ENCODE assay signal across 8 cellular contexts in the genomic region with DNA sequence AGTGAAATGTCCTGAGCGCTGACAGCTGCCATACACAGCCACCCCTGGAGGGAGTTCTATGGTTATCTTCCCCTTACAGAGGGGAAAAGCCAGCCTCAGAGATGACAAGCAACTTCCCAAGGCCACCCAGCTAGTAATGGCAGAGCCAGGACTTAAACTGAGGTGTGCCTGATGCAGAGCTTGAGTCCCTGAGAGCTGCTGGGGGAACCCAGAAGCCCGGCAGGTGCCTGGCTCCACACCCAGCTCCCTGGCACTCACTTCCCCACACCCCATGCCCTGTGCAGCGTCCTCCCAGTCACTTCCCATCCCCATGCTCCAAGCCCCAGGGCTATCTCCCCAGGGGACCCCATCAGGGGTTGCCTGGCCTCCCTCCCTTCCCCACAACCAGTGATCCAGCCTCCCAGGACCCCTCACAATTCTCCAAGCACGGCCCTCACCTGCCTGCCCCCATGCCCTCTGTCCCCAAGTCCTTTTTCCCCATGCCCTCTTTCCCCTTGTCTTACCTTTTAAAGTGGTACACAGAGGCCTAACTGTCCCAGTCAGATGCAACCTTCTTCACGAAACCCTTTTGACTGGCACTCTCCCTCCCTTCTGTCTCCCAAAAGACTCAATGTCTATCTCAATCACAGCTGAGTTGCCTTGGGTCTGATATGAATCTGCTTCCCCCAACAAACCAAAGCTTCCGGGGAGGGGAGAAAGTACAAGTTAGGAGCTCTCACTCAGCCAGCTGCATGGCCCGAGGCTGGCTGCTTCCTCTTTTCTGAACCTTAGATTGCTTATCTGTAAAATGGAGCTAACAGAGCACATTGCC. TPM values are rescaled to one million over a fixed set of nuclear protein-coding genes. Genes with fewer than 3 reads are reported as not detected.
DNase-seq lines count a peak whose midpoint lies in the region; ATAC-seq and TF ChIP-seq lines count a peak whose summit lies in the region.

No MANE protein-coding gene starts in this region.

- no peaks in the 10 kb centered on the region for H3K9me3 ChIP-seq in sigmoid colon

- no peak overlapping the region for H3K27ac ChIP-seq in sigmoid colon

- no peaks in the 10 kb centered on the region for H3K27me3 ChIP-seq in sigmoid colon

- H3K36me3 ChIP-seq in sigmoid colon: no peaks in the 10 kb centered on the region

- no peaks in the 10 kb centered on the region for H3K4me1 ChIP-seq in sigmoid colon

- peaks cover 20% of the 10 kb centered on the region for H3K4me1 Mint-ChIP-seq in activated CD4-positive, alpha-beta memory T cell treated with anti-CD3 and anti-CD28 coated beads, Interleukin-2, amount 10 ng/mL, durations not matched to agents 7 days and 5 days
- peaks cover 36 to 41% (median 38%) of the 10 kb centered on the region in 3 donors for H3K4me1 Mint-ChIP-seq in naive B cell

- TF ChIP-seq POLR2A in sigmoid colon (IDR thresholded peaks at IDR 0.05): no peak

- no peak for TF ChIP-seq EP300 in sigmoid colon (IDR thresholded peaks at IDR 0.05)

- peak overlapping the region; percentile 72 for H3K4me3 Mint-ChIP-seq in activated CD4-positive, alpha-beta memory T cell treated with anti-CD3 and anti-CD28 coated beads, Interleukin-2, amount 10 ng/mL, durations not matched to agents 7 days and 5 days
- H3K4me3 Mint-ChIP-seq in naive B cell: peak overlapping the region; percentile 85 to 98 (median 95)

- no peak for TF ChIP-seq CTCF in GM20000 (IDR thresholded peaks at IDR 0.05; ENCODE audit: extremely low read depth, missing control alignments)
- TF ChIP-seq CTCF in sigmoid colon (IDR thresholded peaks at IDR 0.05): no peak

- H3K27me3 Mint-ChIP-seq in activated CD4-positive, alpha-beta memory T cell treated with anti-CD3 and anti-CD28 coated beads, Interleukin-2, amount 10 ng/mL, durations not matched to agents 7 days and 5 days: no peaks in the 10 kb centered on the region
- no peaks in the 10 kb centered on the region for H3K27me3 Mint-ChIP-seq in naive B cell

- CTCF ChIA-PET in activated CD4-positive, alpha-beta memory T cell treated with anti-CD3 and anti-CD28 coated beads, Interleukin-2, amount 10 ng/mL, durations not matched to agents 7 days and 5 days (lab: Charles Lee): interaction anchor here (0.9 to 2.4 kb wide), 4 partner anchors 21 to 90 kb away, joined by 3 to 12 read pairs (median 6); a partner anchor contains a TSS
- CTCF ChIA-PET in HEK293T (lab: Yijun Ruan, JAX): no interaction called here

- peak; percentile 76 for ATAC-seq in HG03558 (IDR thresholded peaks at IDR 0.05; ENCODE audit: extremely low read depth, unreplicated experiment)
- peak; percentile 94 to 96 for ATAC-seq in naive B cell (ENCODE audit: low read depth in 2 of 2)

- WGBS in sigmoid colon, 2 donors: 48 to 65% methylated on average over 7 of the region's 7 CpGs

- POLR2A ChIA-PET in activated CD4-positive, alpha-beta memory T cell treated with anti-CD3 and anti-CD28 coated beads, Interleukin-2, amount 10 ng/mL, durations not matched to agents 7 days and 5 days (lab: Charles Lee): interaction anchor here (0.8 to 2.3 kb wide), 4 partner anchors 10 to 45 kb away, joined by 5 to 30 read pairs (median 8); a partner anchor contains a TSS
- POLR2A ChIA-PET in HEK293T (lab: Yijun Ruan, JAX): no interaction called here

- no peak overlapping the region for H3K4me3 ChIP-seq in sigmoid colon

- H3K27ac Mint-ChIP-seq in activated CD4-positive, alpha-beta memory T cell treated with anti-CD3 and anti-CD28 coated beads, Interleukin-2, amount 10 ng/mL, durations not matched to agents 7 days and 5 days: peak overlapping the region; percentile 75
- H3K27ac Mint-ChIP-seq in naive B cell: peak overlapping the region; percentile 89 to 98 (median 95)

- DNase-seq in ELF-1 (ENCODE audit: low read depth, low spot score) (peak; percentile 47), GM20000 (ENCODE audit: low spot score) (peak; percentile 90), naive B cell (peak; percentile 46), NCI-H446 (lab: John Stamatoyannopoulos, UW) (no peak), HEK293T (ENCODE audit: extremely low spot score) (no peak), sigmoid colon (no peak)
- peak; percentile 69 for DNase-seq in activated CD4-positive, alpha-beta memory T cell treated with anti-CD3 and anti-CD28 coated beads, Interleukin-2, amount 10 ng/mL, durations not matched to agents 7 days and 5 days

- no peaks in the 10 kb centered on the region for H3K9me3 Mint-ChIP-seq in activated CD4-positive, alpha-beta memory T cell treated with anti-CD3 and anti-CD28 coated beads, Interleukin-2, amount 10 ng/mL, durations not matched to agents 7 days and 5 days
- H3K9me3 Mint-ChIP-seq in naive B cell: no peaks in the 10 kb centered on the region

- no peaks in the 10 kb centered on the region for H3K36me3 Mint-ChIP-seq in activated CD4-positive, alpha-beta memory T cell treated with anti-CD3 and anti-CD28 coated beads, Interleukin-2, amount 10 ng/mL, durations not matched to agents 7 days and 5 days (ENCODE audit: low read depth)
- no peaks in the 10 kb centered on the region for H3K36me3 Mint-ChIP-seq in naive B cell

- intact Hi-C loops in sigmoid colon (cut with DNase I): no loop called here

TF ChIP-seq in HEK293T, 16 proteins besides CTCF, POLR2A, EP300 and RAD21:
- TF ChIP-seq LEF1 (IDR thresholded peaks at IDR 0.05; ENCODE audit: borderline replicate concordance): no peak
- no peak for TF ChIP-seq SP1 (IDR thresholded peaks at IDR 0.05)
- TF ChIP-seq, protein P1, sequence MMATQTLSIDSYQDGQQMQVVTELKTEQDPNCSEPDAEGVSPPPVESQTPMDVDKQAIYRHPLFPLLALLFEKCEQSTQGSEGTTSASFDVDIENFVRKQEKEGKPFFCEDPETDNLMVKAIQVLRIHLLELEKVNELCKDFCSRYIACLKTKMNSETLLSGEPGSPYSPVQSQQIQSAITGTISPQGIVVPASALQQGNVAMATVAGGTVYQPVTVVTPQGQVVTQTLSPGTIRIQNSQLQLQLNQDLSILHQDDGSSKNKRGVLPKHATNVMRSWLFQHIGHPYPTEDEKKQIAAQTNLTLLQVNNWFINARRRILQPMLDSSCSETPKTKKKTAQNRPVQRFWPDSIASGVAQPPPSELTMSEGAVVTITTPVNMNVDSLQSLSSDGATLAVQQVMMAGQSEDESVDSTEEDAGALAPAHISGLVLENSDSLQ (IDR thresholded peaks at IDR 0.05): no peak
- no peak for TF ChIP-seq CTBP1 (IDR thresholded peaks at IDR 0.05; ENCODE audit: borderline replicate concordance)
- TF ChIP-seq TARDBP (IDR thresholded peaks at IDR 0.05): no peak
- TF ChIP-seq FOXK2 (IDR thresholded peaks at IDR 0.05): no peak
TF ChIP-seq in HEK293T: peak in this region for 0.

RNA-seq across cellular contexts. Expression of a gene that starts 39.8 kb away (rescaled TPM):
- total RNA-seq in activated CD4-positive, alpha-beta memory T cell treated with anti-CD3 and anti-CD28 coated beads, Interleukin-2, amount 10 ng/mL, durations not matched to agents 7 days and 5 days: 10 to 100 TPM; 51.5 to 52.7 TPM
- polyA plus RNA-seq in naive B cell (ENCODE audit: low read depth in 6 of 6) (1 to 10 TPM in 1 of 6 donors, under 1 TPM in 4, not detected in 1; 0.21 to 1.5 (median 0.57) TPM), sigmoid colon (1 to 10 TPM in 2 of 3 donors, under 1 TPM in 1; 0.69 to 7.8 (median 3.0) TPM)
- total RNA-seq in sigmoid colon: 1 to 10 TPM; 1.1 to 1.7 (median 1.2) TPM

Comparison
In these comparisons a context has a peak if more than half of its experiments do, and no peak if none do; other contexts are left out.
1. DNase-seq: peak in ELF-1 (single experiment), GM20000 (single experiment), activated CD4-positive, alpha-beta memory T cell treated with anti-CD3 and anti-CD28 coated beads, Interleukin-2, amount 10 ng/mL, durations not matched to agents 7 days and 5 days (single experiment) and naive B cell (single experiment); none in NCI-H446 (0 of 2), HEK293T (single experiment) and sigmoid colon (single experiment).
2. RNA of a gene that starts 39.8 kb away (total RNA-seq): 51.5 to 52.7 TPM in activated CD4-positive, alpha-beta memory T cell treated with anti-CD3 and anti-CD28 coated beads, Interleukin-2, amount 10 ng/mL, durations not matched to agents 7 days and 5 days; 1.1 to 1.7 TPM in sigmoid colon; every median in the first group is over 10 times any median in the second.